In genomic region chr19:33413868-33414666, GRCh38 we compare ENCODE assay signal across 21 cellular contexts. TPM values are rescaled to one million over a fixed set of nuclear protein-coding genes. Genes with fewer than 3 reads are reported as not detected.
DNase-seq lines count a peak whose midpoint lies in the region; ATAC-seq and TF ChIP-seq lines count a peak whose summit lies in the region.
"Had no signal": no experiment of that assay in that cellular context is flagged by ENCODE, and none has a peak within 500 bp of the region (broad histone marks: within the 10 kb centered on the region; RNA-seq: fewer than 3 reads in every experiment).

No MANE protein-coding gene starts in this region.

- ATAC-seq in Right ventricle myocardium superior (ENCODE audit: poor library complexity) (no peak), heart right ventricle (no peak)
- ATAC-seq: GM12878 had no signal

- no peak overlapping the region for H2BK120ac ChIP-seq in neuronal stem cell (ENCODE audit: low read depth, low read length)

- H3K4ac ChIP-seq in neuronal stem cell (ENCODE audit: low read length), result no peak overlapping the region

- H3K4me1 Mint-ChIP-seq in mesothelial cell of epicardium, result peaks cover 9% of the 10 kb centered on the region

- peak overlapping the region; percentile 89 for H3K14ac ChIP-seq in neuronal stem cell (ENCODE audit: low read length)

- H4K8ac ChIP-seq in neuronal stem cell (ENCODE audit: low read depth, low read length), result no peak overlapping the region

- H3K4me1 ChIP-seq in heart right ventricle (peaks cover 0 to 8% (median 0%) of the 10 kb centered on the region in 9 donors), BLaER1 (peaks cover 2% of the 10 kb centered on the region; the same call in 1 of the 2 replicates), neuronal stem cell (ENCODE audit: control insufficient read depth in 2 of 2, insufficient read depth in 1 of 2, low read depth in 1 of 2, low read length in 2 of 2) (no peaks in the 10 kb centered on the region)

- H3K18ac ChIP-seq in neuronal stem cell (ENCODE audit: low read length), result peak overlapping the region; percentile 28

- H2AK5ac ChIP-seq in neuronal stem cell (ENCODE audit: low read depth, low read length), result no peak overlapping the region

- peaks cover 2% of the 10 kb centered on the region for H3K36me3 Mint-ChIP-seq in mesothelial cell of epicardium
- H3K36me3 Mint-ChIP-seq: CD4-positive, CD25-positive, alpha-beta regulatory T cell had no signal

- peaks cover 6% of the 10 kb centered on the region for H3K79me1 ChIP-seq in neuronal stem cell (ENCODE audit: low read depth, low read length)

- H3K27me3 ChIP-seq in heart right ventricle, result no peaks in the 10 kb centered on the region
- no peaks in the 10 kb centered on the region for H3K27me3 ChIP-seq in BLaER1
- no peaks in the 10 kb centered on the region for H3K27me3 ChIP-seq in neuronal stem cell (ENCODE audit: control insufficient read depth in 3 of 3, insufficient read depth in 3 of 3, low read depth in 1 of 3, low read length in 3 of 3)

- no peak overlapping the region for H2BK15ac ChIP-seq in neuronal stem cell (ENCODE audit: low read length)

- H2BK5ac ChIP-seq in neuronal stem cell (ENCODE audit: low read length), result peak overlapping the region; percentile 61

- H3K9me3 Mint-ChIP-seq in mesothelial cell of epicardium, result no peaks in the 10 kb centered on the region
- H3K9me3 Mint-ChIP-seq: CD4-positive, CD25-positive, alpha-beta regulatory T cell; CD8-positive, alpha-beta memory T cell; H9 had no signal

- no peak overlapping the region for H3K4me3 Mint-ChIP-seq in mesothelial cell of epicardium
- H3K4me3 Mint-ChIP-seq: B cell; CD4-positive, CD25-positive, alpha-beta regulatory T cell; CD8-positive, alpha-beta memory T cell; H9 had no signal

- H3K27me3 Mint-ChIP-seq in mesothelial cell of epicardium (ENCODE audit: low read depth), result no peaks in the 10 kb centered on the region
- H3K27me3 Mint-ChIP-seq: B cell; CD4-positive, CD25-positive, alpha-beta regulatory T cell; CD8-positive, alpha-beta memory T cell had no signal

- no peak overlapping the region for H3K4me2 ChIP-seq in BLaER1
- no peak overlapping the region for H3K4me2 ChIP-seq in neuronal stem cell (ENCODE audit: insufficient read depth, low read length, poor library complexity, severe bottlenecking)

- H3K27ac ChIP-seq in heart right ventricle (no peak overlapping the region), BLaER1 (0 out of 2 replicates have a peak overlapping the region, but pooled peaks have one; percentile 2), neuronal stem cell (replicated peaks; ENCODE audit: low read length) (no peak overlapping the region)

- no peak overlapping the region for H3K27ac Mint-ChIP-seq in mesothelial cell of epicardium
- H3K27ac Mint-ChIP-seq: B cell; CD4-positive, CD25-positive, alpha-beta regulatory T cell; CD8-positive, alpha-beta memory T cell had no signal

- no peaks in the 10 kb centered on the region for H3K9me3 ChIP-seq in heart right ventricle
- H3K9me3 ChIP-seq in BLaER1, result no peaks in the 10 kb centered on the region
- H3K9me3 ChIP-seq in neuronal stem cell (replicated peaks in 1 of 2; ENCODE audit: control insufficient read depth in 2 of 2, insufficient read depth in 1 of 2, low read depth in 1 of 2, low read length in 2 of 2), result no peaks in the 10 kb centered on the region

- intact Hi-C loops in Right ventricle myocardium superior (cut with DNase I), result no loop called here
- intact Hi-C loops in heart right ventricle (cut with DNase I), result no loop called here

- H4K20me1 ChIP-seq in BLaER1, result peaks cover 15% of the 10 kb centered on the region; the same call in 1 of the 2 replicates

- H3K4me3 ChIP-seq in heart right ventricle (no peak overlapping the region), BLaER1 (no peak overlapping the region), neuronal stem cell (ENCODE audit: low read length in 2 of 2) (no peak overlapping the region)
- H3K4me3 ChIP-seq: GM12878 had no signal

- H3K23ac ChIP-seq in neuronal stem cell (ENCODE audit: low read depth, low read length, poor library complexity), result no peak overlapping the region

- peak; percentile 67 for DNase-seq in NCI-H146 (lab: John Stamatoyannopoulos, UW)
- no peak for DNase-seq in NCI-H146 treated with DMSO at 0.1 percent for 48 hours (lab: John Stamatoyannopoulos, UW; ENCODE audit: unreplicated experiment)
- DNase-seq in Right ventricle myocardium superior, result peak; percentile 25
- no peak for DNase-seq in heart right ventricle
- DNase-seq in neuronal stem cell (ENCODE audit: low spot score), result no peak
- DNase-seq in stimulated activated CD4-positive, alpha-beta T cell treated with anti-CD3 and anti-CD28 coated beads, Interleukin-4, amount 100 ng/mL, for 4 hours, result no peak
- DNase-seq in mesothelial cell of epicardium (ENCODE audit: low spot score in 2 of 2, unreplicated experiment in 2 of 2), result no peak
- DNase-seq: 8988T; C1 segment of cervical spinal cord; CD4-positive, CD25-positive, alpha-beta regulatory T cell; COR-L47; DMS 273 treated with DMSO at 0.1 percent for 48 hours; DMS53; DND-41; EL; GOT3; H9 had no signal

- H2BK12ac ChIP-seq in neuronal stem cell (ENCODE audit: low read length), result no peak overlapping the region

- WGBS in heart right ventricle, 2 donors, result 91 to 92% methylated on average over 25 of the region's 25 CpGs
- WGBS in neuronal stem cell (ENCODE audit: extremely low coverage in 2 of 2, insufficient read length in 2 of 2, insufficient replicate concordance in 1 of 2), 2 donors, result no CpG with 5 or more reads among the region's 25 CpGs

- H2AFZ ChIP-seq in neuronal stem cell (ENCODE audit: low read length), result no peak overlapping the region

- H3K36me3 ChIP-seq in heart right ventricle (peaks cover 0 to 20% (median 0%) of the 10 kb centered on the region in 9 donors), BLaER1 (no peaks in the 10 kb centered on the region; the same call in 1 of the 2 replicates), neuronal stem cell (replicated peaks in 1 of 2; ENCODE audit: control insufficient read depth in 2 of 2, insufficient read depth in 2 of 2, low read length in 2 of 2) (no peaks in the 10 kb centered on the region)

- TF ChIP-seq CTCF in heart right ventricle (IDR thresholded peaks at IDR 0.05), result no peak
- no peak for TF ChIP-seq CTCF in mesothelial cell of epicardium (IDR thresholded peaks at IDR 0.05; ENCODE audit: unreplicated experiment)

- H4K91ac ChIP-seq in neuronal stem cell (ENCODE audit: low read depth, low read length, poor library complexity), result no peak overlapping the region

- no peak overlapping the region for H3K9ac ChIP-seq in BLaER1
- H3K9ac ChIP-seq in neuronal stem cell (ENCODE audit: low read depth, low read length, poor library complexity), result peak overlapping the region; percentile 21

RNA-seq across cellular contexts. Expression of gene CEBPG, which starts 40.6 kb away (rescaled TPM):
- 16.1 TPM for total RNA-seq in Right ventricle myocardium superior
- 10 to 100 TPM; 10.4 to 19.4 (median 13.4) TPM for total RNA-seq in heart right ventricle
- 10 to 100 TPM; 15.0 to 22.2 TPM for polyA plus RNA-seq in heart right ventricle
- polyA plus RNA-seq in neuronal stem cell (2013, experiment 1 of 2), result 23.4 TPM
- polyA plus RNA-seq in neuronal stem cell (2013, experiment 2 of 2), result 23.1 TPM
- total RNA-seq in mesothelial cell of epicardium, result 19.5 to 20.6 TPM (median 19.8 TPM) in 3 replicates

Comparison
In these comparisons a context has a peak if more than half of its experiments do, and no peak if none do; other contexts are left out.
1. DNase-seq: peak in NCI-H146 (single experiment) and Right ventricle myocardium superior (single experiment); none in NCI-H146 treated with DMSO at 0.1 percent for 48 hours (single experiment), heart right ventricle (0 of 2), neuronal stem cell (single experiment), stimulated activated CD4-positive, alpha-beta T cell treated with anti-CD3 and anti-CD28 coated beads, Interleukin-4, amount 100 ng/mL, for 4 hours (0 of 2) and mesothelial cell of epicardium (0 of 2).